9 cellular contexts compared by ENCODE assay signal in the genomic region with DNA sequence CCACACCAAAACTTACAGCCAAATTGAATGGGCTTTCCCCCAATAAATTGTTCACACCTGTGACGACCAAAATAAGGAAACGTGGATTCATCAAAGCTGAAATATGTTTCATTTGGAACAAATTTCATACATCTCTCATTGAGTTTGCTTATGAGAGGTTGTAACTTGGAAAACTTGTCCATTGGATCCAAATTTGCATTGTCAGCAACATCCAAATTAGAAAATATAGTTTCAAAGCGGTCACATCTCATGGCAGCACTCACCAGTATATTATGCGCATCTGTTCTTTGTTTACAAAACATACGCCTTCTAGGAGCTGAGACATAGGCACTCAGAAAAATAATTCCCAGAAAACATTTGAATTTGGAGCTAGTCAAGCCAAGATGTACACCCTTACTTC.
"Had no signal": no experiment of that assay in that cellular context is flagged by ENCODE, and none has a peak within 500 bp of the region (broad histone marks: within the 10 kb centered on the region; RNA-seq: fewer than 3 reads in every experiment).

No MANE protein-coding gene starts in this region.

- H3K9ac ChIP-seq: GM23248, KMS-11 had no signal

- H3K27ac ChIP-seq: GM23248, KMS-11 had no signal

- DNase-seq: GOT3, H9, HCEC 1CT, Karpas-422, KBM-7 had no signal

- H3K4me2 ChIP-seq: KMS-11 had no signal

- FAIRE-seq: H54, HTR-8/SVneo had no signal

- H2AFZ ChIP-seq: GM23248 had no signal

- H3K4me3 ChIP-seq: GM23248 had no signal
